In genomic region chr11:97201743-97202612, GRCh38 we compare ENCODE assay signal across 20 cellular contexts.
"Had no signal": no experiment of that assay in that cellular context is flagged by ENCODE, and none has a peak within 500 bp of the region (broad histone marks: within the 10 kb centered on the region; RNA-seq: fewer than 3 reads in every experiment).

No MANE protein-coding gene starts in this region.

- H3K36me3 Mint-ChIP-seq: activated CD8-positive, alpha-beta memory T cell treated with anti-CD3 and anti-CD28 coated beads, Interleukin-2, amount 10 ng/mL, durations not matched to agents 7 days and 5 days had no signal

- H3K9me3 ChIP-seq: ascending aorta, gastroesophageal sphincter, right lobe of liver, testis, upper lobe of right lung had no signal

- H3K36me3 ChIP-seq: ascending aorta, breast epithelium, gastroesophageal sphincter, right lobe of liver, upper lobe of right lung had no signal

- H3K27ac Mint-ChIP-seq: activated CD8-positive, alpha-beta memory T cell treated with anti-CD3 and anti-CD28 coated beads, Interleukin-2, amount 10 ng/mL, durations not matched to agents 7 days and 5 days; activated naive CD4-positive, alpha-beta T cell treated with anti-CD3 and anti-CD28 coated beads for 36 hours; activated T-helper 2 cell treated with anti-CD3 and anti-CD28 coated beads, Interferon-gamma antibody, Interleukin-2, Interleukin-4, amounts not matched to agents 10 μg/mL and 5 μg/mL and 100 μg/mL, durations not matched to agents 14 hours and 24 hours and 36 hours; effector memory CD8-positive, alpha-beta T cell; progenitor cell of endocrine pancreas had no signal

- H3K27ac ChIP-seq: ascending aorta, breast epithelium, epithelial cell of prostate, gastroesophageal sphincter, right lobe of liver, testis, upper lobe of right lung had no signal

- H3K27me3 Mint-ChIP-seq: activated CD8-positive, alpha-beta memory T cell treated with anti-CD3 and anti-CD28 coated beads, Interleukin-2, amount 10 ng/mL, durations not matched to agents 7 days and 5 days; effector memory CD8-positive, alpha-beta T cell; stimulated activated naive CD8-positive, alpha-beta T cell treated with anti-CD3 and anti-CD28 coated beads, Interleukin-15, amount 100 ng/mL, for 72 hours had no signal

- ATAC-seq: activated CD8-positive, alpha-beta memory T cell treated with anti-CD3 and anti-CD28 coated beads, Interleukin-2, amount 10 ng/mL, durations not matched to agents 7 days and 5 days; effector memory CD8-positive, alpha-beta T cell; gastroesophageal sphincter; right lobe of liver; stimulated activated naive CD8-positive, alpha-beta T cell treated with anti-CD3 and anti-CD28 coated beads, Interleukin-15, amount 100 ng/mL, for 72 hours had no signal

- H3K4me1 ChIP-seq: ascending aorta, breast epithelium, gastroesophageal sphincter, right lobe of liver, testis, upper lobe of right lung had no signal

- H3K4me3 Mint-ChIP-seq: activated CD8-positive, alpha-beta memory T cell treated with anti-CD3 and anti-CD28 coated beads, Interleukin-2, amount 10 ng/mL, durations not matched to agents 7 days and 5 days; activated naive CD4-positive, alpha-beta T cell treated with anti-CD3 and anti-CD28 coated beads for 36 hours; effector memory CD8-positive, alpha-beta T cell; nephron progenitor cell; stimulated activated naive CD8-positive, alpha-beta T cell treated with anti-CD3 and anti-CD28 coated beads, Interleukin-15, amount 100 ng/mL, for 72 hours had no signal

- H3K4me1 Mint-ChIP-seq: activated CD8-positive, alpha-beta memory T cell treated with anti-CD3 and anti-CD28 coated beads, Interleukin-2, amount 10 ng/mL, durations not matched to agents 7 days and 5 days; stimulated activated naive CD8-positive, alpha-beta T cell treated with anti-CD3 and anti-CD28 coated beads, Interleukin-15, amount 100 ng/mL, for 72 hours had no signal

- H3K27me3 ChIP-seq: ascending aorta, breast epithelium, gastroesophageal sphincter, right lobe of liver, testis, upper lobe of right lung had no signal

- DNase-seq: activated CD4-positive, alpha-beta T cell treated with anti-CD3 and anti-CD28 coated beads, Interleukin-2, amount 50 U/mL, for 4 hours; activated CD4-positive, CD25-positive, alpha-beta regulatory T cell treated with anti-CD3 and anti-CD28 coated beads, Interleukin-2, amount 50 U/mL, for 72 hours; activated CD8-positive, alpha-beta memory T cell treated with anti-CD3 and anti-CD28 coated beads, Interleukin-2, amount 10 ng/mL, durations not matched to agents 7 days and 5 days; activated naive CD4-positive, alpha-beta T cell treated with anti-CD3 and anti-CD28 coated beads for 36 hours; activated T-cell treated with anti-CD3 and anti-CD28 coated beads, Interleukin-2, amount 50 U/mL, for 1 hour; dermis blood vessel endothelial cell; effector memory CD8-positive, alpha-beta T cell; hypothalamus; kidney; right lobe of liver; stimulated activated naive CD8-positive, alpha-beta T cell treated with anti-CD3 and anti-CD28 coated beads, Interleukin-15, amount 100 ng/mL, for 72 hours; testis; upper lobe of right lung had no signal

- H3K4me3 ChIP-seq: ascending aorta, breast epithelium, gastroesophageal sphincter, right lobe of liver, testis, upper lobe of right lung had no signal
